Comparison of ENCODE assay signal across 9 cellular contexts in the genomic region with DNA sequence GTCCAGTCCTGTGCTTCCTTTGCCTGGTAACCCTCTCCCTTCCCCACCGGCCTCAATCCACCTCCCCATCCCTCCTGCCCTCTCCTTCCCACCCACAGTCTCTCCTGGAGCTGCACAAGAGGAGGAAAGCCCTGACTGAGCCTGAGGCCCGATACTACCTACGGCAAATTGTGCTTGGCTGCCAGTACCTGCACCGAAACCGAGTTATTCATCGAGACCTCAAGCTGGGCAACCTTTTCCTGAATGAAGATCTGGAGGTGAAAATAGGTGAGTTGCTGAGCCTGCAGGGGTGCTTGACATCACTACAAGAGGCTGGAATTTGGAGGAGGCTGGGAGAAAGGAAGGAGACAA. TPM values are rescaled to one million over a fixed set of nuclear protein-coding genes. Genes with fewer than 3 reads are reported as not detected.
DNase-seq lines count a peak whose midpoint lies in the region; ATAC-seq and TF ChIP-seq lines count a peak whose summit lies in the region.
"Had no signal": no experiment of that assay in that cellular context is flagged by ENCODE, and none has a peak within 500 bp of the region (broad histone marks: within the 10 kb centered on the region; RNA-seq: fewer than 3 reads in every experiment).

No MANE protein-coding gene starts in this region.

- H3K79me2 ChIP-seq in DND-41 (ENCODE audit: insufficient read depth, low read length) (peaks cover 61% of the 10 kb centered on the region), mammary epithelial cell (ENCODE audit: insufficient read depth, low read length) (peaks cover 57% of the 10 kb centered on the region)

- DNase-seq in DND-41 (no peak), LNCaP clone FGC (ENCODE audit: low read depth) (no peak), mammary epithelial cell (peak; percentile 31), natural killer cell (no peak), heart right ventricle (no peak)
- no peak for DNase-seq in stimulated activated CD8-positive, alpha-beta memory T cell treated with anti-CD3 and anti-CD28 coated beads, Interleukin-4, amount 100 ng/mL, for 48 hours
- DNase-seq: stimulated activated CD4-positive, alpha-beta T cell treated with anti-CD3 and anti-CD28 coated beads, Interleukin-12 subunit alpha, Interleukin-12 subunit beta, amount 100 ng/mL, for 4 hours had no signal

- H3K4me3 Mint-ChIP-seq in natural killer cell = peak overlapping the region; percentile 14

- H3K27me3 Mint-ChIP-seq in natural killer cell (ENCODE audit: low read depth in 2 of 2) = no peaks in the 10 kb centered on the region

- H3K36me3 Mint-ChIP-seq in natural killer cell = no peaks in the 10 kb centered on the region

- H3K4me1 Mint-ChIP-seq in natural killer cell = peaks cover 11 to 22% of the 10 kb centered on the region in 2 donors

- H3K27ac ChIP-seq in DND-41 (ENCODE audit: low read length) (peak overlapping the region; percentile 79), mammary epithelial cell (ENCODE audit: insufficient read depth, low read depth, low read length) (peak overlapping the region; percentile 60), heart right ventricle (no peak overlapping the region)

- H3K4me1 ChIP-seq in DND-41 (ENCODE audit: insufficient read depth, low read length) = peaks cover 49% of the 10 kb centered on the region
- H3K4me1 ChIP-seq in mammary epithelial cell (ENCODE audit: insufficient read depth, low read length) = peaks cover 22% of the 10 kb centered on the region
- H3K4me1 ChIP-seq in heart right ventricle = peaks cover 3 to 33% (median 13%) of the 10 kb centered on the region in 9 donors

- H3K27ac Mint-ChIP-seq in natural killer cell = no peak overlapping the region

- H3K9me3 ChIP-seq in DND-41 (ENCODE audit: insufficient read depth, low read length, severe bottlenecking) (no peaks in the 10 kb centered on the region), mammary epithelial cell (replicated peaks; ENCODE audit: insufficient read depth, low read length) (no peaks in the 10 kb centered on the region), heart right ventricle (no peaks in the 10 kb centered on the region)

- WGBS in mammary epithelial cell (ENCODE audit: low coverage, missing lambda C conversion rate) = 57% methylated on average over 4 of the region's 6 CpGs
- WGBS in heart right ventricle, 2 donors = 47 to 62% methylated on average over 6 of the region's 6 CpGs

- no TSS peak for BruUV-seq in mammary epithelial cell (replicated peaks; lab: Mats Ljungman, UMichigan)

- peak overlapping the region; percentile 91; the same call in 1 of the 2 replicates for H2AFZ ChIP-seq in DND-41 (ENCODE audit: low read depth, low read length)
- H2AFZ ChIP-seq in mammary epithelial cell (ENCODE audit: low read depth, low read length) = no peak overlapping the region

- dilution Hi-C loops in mammary epithelial cell (cut with HindIII; ENCODE audit: low sequenced_read_pairs) = no loop called here

- intact Hi-C loops in mammary epithelial cell (cut with micrococcal nuclease) = loop anchor here (5.0 kb wide), 1 partner anchor 47 kb away; no protein-coding TSS in a partner anchor
- intact Hi-C loops in natural killer cell (cut with micrococcal nuclease) = no loop called here
- intact Hi-C loops in heart right ventricle (cut with DNase I) = loop anchor here in 1 of 10 donors (5.0 kb wide), 1 partner anchor 357 kb away; no protein-coding TSS in a partner anchor

- H3K9ac ChIP-seq in DND-41 (ENCODE audit: low read depth, low read length) = peak overlapping the region; percentile 90
- H3K9ac ChIP-seq in mammary epithelial cell (ENCODE audit: insufficient read depth, low read length) = peak overlapping the region; percentile 61

- H4K20me1 ChIP-seq in DND-41 (ENCODE audit: insufficient read depth, low read length) (peaks cover 25% of the 10 kb centered on the region), mammary epithelial cell (ENCODE audit: insufficient read depth, low read length) (no peaks in the 10 kb centered on the region)

- ATAC-seq in DND-41 (ENCODE audit: insufficient read depth, low read depth) (no peak), natural killer cell (no peak), GM19035 (IDR thresholded peaks at IDR 0.05; ENCODE audit: unreplicated experiment) (no peak), HG03039 (IDR thresholded peaks at IDR 0.05; ENCODE audit: unreplicated experiment) (no peak), heart right ventricle (no peak)

- H3K36me3 ChIP-seq in DND-41 (ENCODE audit: insufficient read depth, low read length) (peaks cover 56% of the 10 kb centered on the region), mammary epithelial cell (ENCODE audit: insufficient read depth, low read length) (peaks cover 20% of the 10 kb centered on the region), heart right ventricle (peaks cover 0 to 56% (median 7%) of the 10 kb centered on the region in 9 donors)

- TF ChIP-seq CTCF in DND-41 (IDR thresholded peaks at IDR 0.05; ENCODE audit: borderline replicate concordance, extremely low read depth, low read length, poor library complexity, severe bottlenecking) (no peak), LNCaP clone FGC (IDR thresholded peaks at IDR 0.05; ENCODE audit: control insufficient read depth, extremely low read depth, insufficient read depth) (no peak), mammary epithelial cell (conservative IDR thresholded peaks at IDR 0.05 in 1 of 2, IDR thresholded peaks at IDR 0.05 in 1 of 2; ENCODE audit: extremely low read depth in 1 of 2, insufficient read depth in 1 of 2, low read depth in 1 of 2, low read length in 2 of 2) (no peak), natural killer cell (IDR thresholded peaks at IDR 0.05) (no peak), heart right ventricle (IDR thresholded peaks at IDR 0.05) (no peak)

- H3K27me3 ChIP-seq in DND-41 (ENCODE audit: insufficient read depth, low read length, poor library complexity) (no peaks in the 10 kb centered on the region), mammary epithelial cell (ENCODE audit: insufficient read depth, low read length) (no peaks in the 10 kb centered on the region), heart right ventricle (no peaks in the 10 kb centered on the region)

- CTCF ChIA-PET in mammary epithelial cell (lab: Charles Lee; ENCODE audit: low non-redundant PET) = interaction anchor here (0.6 kb wide), 1 partner anchor 174 kb away, joined by 3 read pairs; no protein-coding TSS in a partner anchor

- in situ Hi-C loops in mammary epithelial cell (cut with MboI; ENCODE audit: low sequenced_read_pairs in 2 of 2) = no loop called here

- no peaks in the 10 kb centered on the region for H3K9me3 Mint-ChIP-seq in natural killer cell

- H3K4me2 ChIP-seq in DND-41 (ENCODE audit: insufficient read depth, low read length) = peak overlapping the region; percentile 81
- peak overlapping the region; percentile 95 for H3K4me2 ChIP-seq in mammary epithelial cell (ENCODE audit: insufficient read depth, low read depth, low read length)

- H3K4me3 ChIP-seq in DND-41 (ENCODE audit: low read depth in 1 of 2, low read length in 2 of 2) = peak overlapping the region; percentile 90 to 97; a peak in 3 of 4 replicates
- H3K4me3 ChIP-seq in LNCaP clone FGC (ENCODE audit: low read depth, low read length) = peak overlapping the region; percentile 96
- H3K4me3 ChIP-seq in mammary epithelial cell (replicated peaks in 1 of 3; ENCODE audit: insufficient read depth in 1 of 3, low read depth in 2 of 3, low read length in 3 of 3) = peak overlapping the region; percentile 66 to 98 (median 88)
- H3K4me3 ChIP-seq in heart right ventricle = peak overlapping the region in 1 of 10 donors; percentile 62

RNA-seq across cellular contexts. Expression of a gene that starts 1.3 kb away (rescaled TPM):
- total RNA-seq in mammary epithelial cell (10 to 100 TPM in 1 of 2 donors, 1 to 10 TPM in 1; 2.0 to 57.9 TPM), natural killer cell (1 to 10 TPM in 2 of 3 donors, under 1 TPM in 1; 0.66 to 2.9 (median 1.7) TPM), heart right ventricle (1 to 10 TPM in 4 of 10 donors, under 1 TPM in 6; 0.32 to 6.0 (median 0.97) TPM)
- polyA plus RNA-seq in mammary epithelial cell (111 TPM), heart right ventricle (1 to 10 TPM in 1 of 2 donors, under 1 TPM in 1; 0.87 to 1.2 TPM)
- 100 TPM for polyA minus RNA-seq in mammary epithelial cell

RNA-seq across cellular contexts. Expression of a gene that starts 33.1 kb away (rescaled TPM):
- total RNA-seq in mammary epithelial cell = not detected
- 0.06 TPM for polyA plus RNA-seq in mammary epithelial cell
- not detected for polyA minus RNA-seq in mammary epithelial cell
- not detected for total RNA-seq in natural killer cell
- total RNA-seq in heart right ventricle = under 1 TPM in 2 of 10 donors, not detected in 8; 0.32 to 0.34 TPM
- not detected for polyA plus RNA-seq in heart right ventricle

RNA-seq across cellular contexts. Expression of a gene that starts 38.7 kb away (rescaled TPM):
- total RNA-seq in mammary epithelial cell (10 to 100 TPM; 67.8 to 72.4 TPM), natural killer cell (10 to 100 TPM; 60.7 to 72.1 (median 65.8) TPM), heart right ventricle (10 to 100 TPM; 36.9 to 50.4 (median 42.6) TPM)
- polyA plus RNA-seq in mammary epithelial cell (67.7 TPM), heart right ventricle (10 to 100 TPM in 1 of 2 donors, 1 to 10 TPM in 1; 5.9 to 17.5 TPM)
- 90.3 TPM for polyA minus RNA-seq in mammary epithelial cell

RNA-seq across cellular contexts. Expression of a gene that starts 38.9 kb away (rescaled TPM):
- total RNA-seq in mammary epithelial cell (10 to 100 TPM; 17.7 to 23.1 TPM), natural killer cell (10 to 100 TPM; 10.7 to 12.8 (median 10.9) TPM), heart right ventricle (1 to 10 TPM; 2.5 to 6.1 (median 4.7) TPM)
- polyA plus RNA-seq in mammary epithelial cell (8.6 TPM), heart right ventricle (1 to 10 TPM; 3.4 to 8.6 TPM)
- 35.3 TPM for polyA minus RNA-seq in mammary epithelial cell

Comparison
In these comparisons a context has a peak if more than half of its experiments do, and no peak if none do; other contexts are left out.
1. H3K27ac ChIP-seq: peak in DND-41 (single experiment) and mammary epithelial cell (single experiment); none in heart right ventricle (0 of 10).